17 cellular contexts compared by ENCODE assay signal in the genomic region with DNA sequence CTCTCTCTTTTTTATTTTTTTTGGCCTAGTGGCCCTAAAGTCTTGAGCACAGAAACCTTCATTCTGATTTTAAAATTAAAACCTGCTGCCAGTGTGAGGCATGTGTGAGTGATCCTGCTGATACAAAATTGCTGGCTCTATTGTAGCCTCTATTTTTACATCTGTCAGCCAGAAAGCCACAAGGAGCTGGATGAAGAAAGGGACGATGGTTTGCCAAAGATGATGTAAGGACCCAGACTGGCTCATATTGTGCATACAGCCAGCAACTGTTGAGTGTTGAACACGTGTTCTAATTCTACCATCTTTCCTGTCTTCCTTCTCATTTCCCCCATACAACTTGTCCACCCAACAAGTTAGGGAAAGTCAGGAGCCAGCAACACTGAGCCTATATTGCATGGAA. TPM values are rescaled to one million over a fixed set of nuclear protein-coding genes. Genes with fewer than 3 reads are reported as not detected.
DNase-seq lines count a peak whose midpoint lies in the region; ATAC-seq and TF ChIP-seq lines count a peak whose summit lies in the region.
"Had no signal": no experiment of that assay in that cellular context is flagged by ENCODE, and none has a peak within 500 bp of the region (broad histone marks: within the 10 kb centered on the region; RNA-seq: fewer than 3 reads in every experiment).

No MANE protein-coding gene starts in this region.

- WGBS in heart right ventricle, 2 donors: 26 to 33% methylated on average over 2 of the region's 2 CpGs

- no peaks in the 10 kb centered on the region for H3K27me3 ChIP-seq in heart right ventricle
- no peaks in the 10 kb centered on the region for H3K27me3 ChIP-seq in tibial artery
- H3K27me3 ChIP-seq in H7 (ENCODE audit: control insufficient read depth, insufficient read depth, low read length): no peaks in the 10 kb centered on the region
- H3K27me3 ChIP-seq: left lung, thyroid gland had no signal

- DNase-seq in DMS 273 (lab: John Stamatoyannopoulos, UW; ENCODE audit: unreplicated experiment) (peak; percentile 26), DMS 273 treated with DMSO at 0.1 percent for 48 hours (lab: John Stamatoyannopoulos, UW) (no peak), astrocyte of the cerebellum (ENCODE audit: low read depth) (peak; percentile 84), heart right ventricle (peak in 1 of 2 donors; percentile 44), tibial artery (peak in 1 of 2 donors; percentile 30), NCI-H2029 (lab: John Stamatoyannopoulos, UW) (no peak), H7 (no peak)
- DNase-seq: activated CD4-positive, CD25-positive, alpha-beta regulatory T cell; COR-L47; effector memory CD4-positive, alpha-beta T cell; left lung; NCI-H2107; nephron progenitor cell; stimulated activated CD4-positive, alpha-beta T cell treated with anti-CD3 and anti-CD28 coated beads, Interleukin-12 subunit alpha, Interleukin-12 subunit beta, amount 100 ng/mL, for 4 hours; thyroid gland had no signal

- TF ChIP-seq CTCF in astrocyte of the cerebellum (IDR thresholded peaks at IDR 0.05; ENCODE audit: low read depth, low read length, missing control alignments) (no peak), heart right ventricle (IDR thresholded peaks at IDR 0.05) (no peak), tibial artery (IDR thresholded peaks at IDR 0.05) (no peak)

- H3K27ac ChIP-seq in heart right ventricle: peak overlapping the region in 7 of 10 donors; percentile 61 to 87 (median 83)
- H3K27ac ChIP-seq in tibial artery: peak overlapping the region; percentile 14 to 30
- H3K27ac ChIP-seq: 22Rv1, left lung, thyroid gland had no signal

- in situ Hi-C loops in astrocyte of the cerebellum (cut with HindIII; ENCODE audit: low sequenced_read_pairs): no loop called here

- ATAC-seq in heart right ventricle (peak; percentile 52 to 79 (median 69)), GM21423 (IDR thresholded peaks at IDR 0.05; ENCODE audit: unreplicated experiment) (no peak)
- ATAC-seq: left lung had no signal

- H3K4me1 ChIP-seq in heart right ventricle (peaks cover 3 to 69% (median 51%) of the 10 kb centered on the region in 9 donors), tibial artery (peaks cover 0 to 32% (median 5%) of the 10 kb centered on the region in 4 donors)

- H3K36me3 ChIP-seq in heart right ventricle: no peaks in the 10 kb centered on the region
- H3K36me3 ChIP-seq in tibial artery: no peaks in the 10 kb centered on the region
- no peaks in the 10 kb centered on the region for H3K36me3 ChIP-seq in H7 (replicated peaks; ENCODE audit: control insufficient read depth, insufficient read depth, low read length)
- H3K36me3 ChIP-seq: left lung, thyroid gland had no signal

- intact Hi-C loops in heart right ventricle (cut with DNase I): loop anchor here in 2 of 10 donors (10.0 kb wide), 2 partner anchors 163 to 283 kb away; no protein-coding TSS in a partner anchor
- intact Hi-C loops in tibial artery (cut with DNase I; ENCODE audit: low total_unique reads): loop anchor here (10.0 kb wide), 1 partner anchor 283 kb away; no protein-coding TSS in a partner anchor

- H3K4me3 ChIP-seq in astrocyte of the cerebellum (ENCODE audit: low read depth, low read length) (no peak overlapping the region), heart right ventricle (no peak overlapping the region), tibial artery (no peak overlapping the region), H7 (ENCODE audit: insufficient read depth, low read depth, low read length) (no peak overlapping the region)
- H3K4me3 ChIP-seq: left lung, thyroid gland had no signal

- no peaks in the 10 kb centered on the region for H3K9me3 ChIP-seq in heart right ventricle
- no peaks in the 10 kb centered on the region for H3K9me3 ChIP-seq in tibial artery
- H3K9me3 ChIP-seq: left lung, thyroid gland had no signal

RNA-seq across cellular contexts. Expression of a gene that starts 40.8 kb away (rescaled TPM):
- total RNA-seq in heart right ventricle: 10 to 100 TPM; 26.8 to 46.5 (median 41.1) TPM
- polyA plus RNA-seq in heart right ventricle: 1 to 10 TPM; 4.1 to 7.5 TPM
- 7.6 and 8.9 TPM in 2 replicates for total RNA-seq in H7 (2014; rRNA removed; shearing (Covaris generic))

Comparison
In these comparisons a context has a peak if more than half of its experiments do, and no peak if none do; other contexts are left out.
1. DNase-seq: peak in DMS 273 (single experiment) and astrocyte of the cerebellum (single experiment); none in DMS 273 treated with DMSO at 0.1 percent for 48 hours (single experiment), NCI-H2029 (single experiment) and H7 (single experiment).